Comparison of ENCODE assay signal across 8 cellular contexts in genomic region chr1:230972855-230973271, GRCh38. TPM values are rescaled to one million over a fixed set of nuclear protein-coding genes. Genes with fewer than 3 reads are reported as not detected.
DNase-seq lines count a peak whose midpoint lies in the region; ATAC-seq and TF ChIP-seq lines count a peak whose summit lies in the region.

No MANE protein-coding gene starts in this region.

- in situ Hi-C loops in gastrocnemius medialis (cut with MboI; ENCODE audit: low sequenced_read_pairs in 4 of 4) = no loop called here

- TF ChIP-seq POLR2A in gastrocnemius medialis (IDR thresholded peaks at IDR 0.05) = no peak

- peak; percentile 81 to 88 for DNase-seq in AML-193 (lab: John Stamatoyannopoulos, UW)
- DNase-seq in activated CD4-positive, alpha-beta T cell treated with anti-CD3 and anti-CD28 coated beads for 1 hour = peak; percentile 26
- peak; percentile 8 for DNase-seq in fibroblast of the aortic adventitia (ENCODE audit: low read depth)
- no peak for DNase-seq in HK-2 (ENCODE audit: unreplicated experiment)
- no peak for DNase-seq in T1000 (lab: John Stamatoyannopoulos, UW)
- no peak for DNase-seq in gastrocnemius medialis

- ATAC-seq in GM19438 (IDR thresholded peaks at IDR 0.05; ENCODE audit: low read depth, unreplicated experiment) = peak; percentile 76
- peak; percentile 86 for ATAC-seq in HG03469 (IDR thresholded peaks at IDR 0.05; ENCODE audit: unreplicated experiment)
- ATAC-seq in gastrocnemius medialis = no peak

- intact Hi-C loops in gastrocnemius medialis (cut with DNase I; ENCODE audit: low total_unique reads) = no loop called here

- H3K4me3 ChIP-seq in fibroblast of the aortic adventitia (ENCODE audit: low read depth, low read length) = no peak overlapping the region
- no peak overlapping the region for H3K4me3 ChIP-seq in gastrocnemius medialis

- no peaks in the 10 kb centered on the region for H3K27me3 ChIP-seq in gastrocnemius medialis

- TF ChIP-seq CTCF in fibroblast of the aortic adventitia (IDR thresholded peaks at IDR 0.05; ENCODE audit: insufficient read depth, low read length) (no peak), gastrocnemius medialis (IDR thresholded peaks at IDR 0.05 in 4 of 5, conservative IDR thresholded peaks at IDR 0.05 in 1 of 5) (no peak)

- no peaks in the 10 kb centered on the region for H3K9me3 ChIP-seq in gastrocnemius medialis

- peaks cover 7 to 8% of the 10 kb centered on the region in 2 donors for H3K4me1 ChIP-seq in gastrocnemius medialis

- no peak overlapping the region for H3K27ac ChIP-seq in gastrocnemius medialis

- no peaks in the 10 kb centered on the region for H3K36me3 ChIP-seq in gastrocnemius medialis

RNA-seq across cellular contexts. Expression of gene TTC13, which starts 5.8 kb away (rescaled TPM):
- 7.4 and 15.1 TPM in 2 replicates for total RNA-seq in fibroblast of the aortic adventitia (ENCODE audit: low replicate concordance)
- 10 to 100 TPM; 16.0 to 36.0 (median 22.7) TPM for total RNA-seq in gastrocnemius medialis

RNA-seq across cellular contexts. Expression of gene ARV1, which starts 6.0 kb away (rescaled TPM):
- total RNA-seq in fibroblast of the aortic adventitia (ENCODE audit: low replicate concordance) (17.7 and 19.1 TPM in 2 replicates), gastrocnemius medialis (10 to 100 TPM in 2 of 4 donors, 1 to 10 TPM in 2; 7.9 to 21.3 (median 10.5) TPM)

Comparison
In these comparisons a context has a peak if more than half of its experiments do, and no peak if none do; other contexts are left out.
1. DNase-seq: peak in AML-193 (2 of 2), activated CD4-positive, alpha-beta T cell treated with anti-CD3 and anti-CD28 coated beads for 1 hour (single experiment) and fibroblast of the aortic adventitia (single experiment); none in HK-2 (single experiment), T1000 (single experiment) and gastrocnemius medialis (0 of 2).
2. ATAC-seq: peak in GM19438 (single experiment) and HG03469 (single experiment); none in gastrocnemius medialis (0 of 2).